ENCODE assay signal across 8 cellular contexts in genomic region chr2:226649871-226650660, GRCh38.
DNase-seq lines count a peak whose midpoint lies in the region; ATAC-seq, FAIRE-seq and TF ChIP-seq lines count a peak whose summit lies in the region.

No MANE protein-coding gene starts in this region.

- peak overlapping the region; percentile 3 for H2AFZ ChIP-seq in HepG2 (ENCODE audit: low read length)

- intact Hi-C loops in colonic mucosa (cut with DNase I), result loop anchor here (10.0 kb wide), 1 partner anchor 145 kb away; the partner anchor contains the start of gene IRS1
- intact Hi-C loops in HepG2 (cut with micrococcal nuclease; ENCODE audit: unreplicated experiment), result loop anchor here (1.0 to 10.0 kb wide), 2 partner anchors 85 to 152 kb away; no protein-coding TSS in a partner anchor

- H3K9ac ChIP-seq in colonic mucosa (ENCODE audit: low read depth in 2 of 2, low read length in 2 of 2), result peak overlapping the region in 1 of 2 donors; percentile 43
- peak overlapping the region; percentile 31; the same call in 1 of the 2 replicates for H3K9ac ChIP-seq in HepG2 (ENCODE audit: insufficient read depth, low read depth, low read length)

- FAIRE-seq in H54 (lab: Jason Lieb, UNC) (peak; percentile 93), HepG2 (lab: Jason Lieb, UNC) (no peak)

- H3K4me2 ChIP-seq in HepG2 (ENCODE audit: low read depth, low read length), result peak overlapping the region; percentile 32; the same call in 1 of the 2 replicates

- peak; percentile 5 for DNase-seq in G401 (ENCODE audit: low spot score)
- peak; percentile 62 for DNase-seq in H54 (ENCODE audit: insufficient read length, low spot score)
- DNase-seq in Kasumi-1 (lab: John Stamatoyannopoulos, UW), result peak; percentile 84 to 87
- DNase-seq in colonic mucosa, result peak; percentile 86
- DNase-seq in HepG2 (ENCODE audit: low spot score), result peak; percentile 90
- DNase-seq in stimulated activated CD4-positive, alpha-beta T cell treated with anti-CD3 and anti-CD28 coated beads, TNF-alpha, amount 100 ng/mL, for 24 hours (ENCODE audit: low read depth in 3 of 3), result peak; percentile 6 to 30 (median 17)
- no peak for DNase-seq in mesenteric fat pad (ENCODE audit: low spot score)

- H3K27me3 ChIP-seq in colonic mucosa, result no peaks in the 10 kb centered on the region
- no peaks in the 10 kb centered on the region for H3K27me3 ChIP-seq in HepG2 (ENCODE audit: control insufficient read depth in 1 of 2, insufficient read depth in 2 of 2, low read length in 2 of 2)

- 46% methylated on average over 13 of the region's 13 CpGs for WGBS in HepG2 (ENCODE audit: low lambda C conversion rate)

- POLR2A ChIA-PET in HepG2 (lab: Yijun Ruan, JAX), result interaction anchor here (0.6 to 1.1 kb wide), 4 partner anchors 82 to 548 kb away, joined by 3 to 5 read pairs (median 4); no protein-coding TSS in a partner anchor

- H3K27ac ChIP-seq in colonic mucosa (peak overlapping the region; percentile 83), HepG2 (ENCODE audit: extremely low read length, insufficient read depth, low read length) (peak overlapping the region; percentile 59)

- CTCF ChIA-PET in HepG2 (lab: Yijun Ruan, JAX; ENCODE audit: low intra/inter-chr PET ratio, low total read pairs), result no interaction called here

- TF ChIP-seq POLR2A in H54 (IDR thresholded peaks at IDR 0.05; ENCODE audit: low read depth, low read length) (no peak), HepG2 (IDR thresholded peaks at IDR 0.05; ENCODE audit: insufficient read depth in 1 of 2, low read depth in 2 of 2, low read length in 2 of 2) (peak in 1 of 2 experiments; percentile 25; a peak in 1 of 4 replicates)

- H3K79me2 ChIP-seq in HepG2 (ENCODE audit: insufficient read depth, low read length), result no peaks in the 10 kb centered on the region

- TF ChIP-seq RAD21 in HepG2 (CRISPR knock-in tag; IDR thresholded peaks at IDR 0.05), result no peak; the same call in 1 of the 2 replicates

- no peaks in the 10 kb centered on the region for H4K20me1 ChIP-seq in HepG2 (ENCODE audit: insufficient read depth, low read length)

- TF ChIP-seq CTCF in WI38 (IDR thresholded peaks at IDR 0.05; ENCODE audit: low read depth, low read length) (no peak), colonic mucosa (IDR thresholded peaks at IDR 0.05) (no peak), HepG2 (CRISPR knock-in tag; IDR thresholded peaks at IDR 0.05) (no peak)

- no peaks in the 10 kb centered on the region for H3K36me3 ChIP-seq in colonic mucosa
- H3K36me3 ChIP-seq in HepG2 (replicated peaks in 1 of 2; ENCODE audit: control insufficient read depth in 1 of 2, insufficient read depth in 2 of 2, low read length in 2 of 2), result no peaks in the 10 kb centered on the region

- H3K9me3 ChIP-seq in colonic mucosa (no peaks in the 10 kb centered on the region), HepG2 (ENCODE audit: low read length) (peaks cover 7% of the 10 kb centered on the region)

- ATAC-seq in HepG2, result peak; percentile 99

- TF ChIP-seq EP300 in HepG2 (IDR thresholded peaks at IDR 0.05; ENCODE audit: low read depth in 2 of 2, low read length in 2 of 2) (peak in 1 of 2 experiments; percentile 84; a peak in 1 of 4 replicates), HepG2 (CRISPR knock-in tag; IDR thresholded peaks at IDR 0.05; ENCODE audit: borderline replicate concordance) (peak; percentile 85; the same call in 1 of the 2 replicates)

- BruUV-seq in HepG2 (replicated peaks; lab: Mats Ljungman, UMichigan), result no TSS peak

- in situ Hi-C loops in G401 (cut with HindIII; ENCODE audit: low sequenced_read_pairs), result no loop called here
- in situ Hi-C loops in HepG2 (cut with HindIII; ENCODE audit: extremely low pct_ligation_motif_present, low pct_unique_long_range_greater_than_20kb), result no loop called here

- H3K4me3 ChIP-seq in WI38 (ENCODE audit: low read depth, low read length) (0 out of 2 replicates have a peak overlapping the region, but pooled peaks have one; percentile 11), colonic mucosa (no peak overlapping the region), HepG2 (replicated peaks in 1 of 3; ENCODE audit: insufficient read depth in 1 of 3, low read depth in 2 of 3, low read length in 3 of 3) (no peak overlapping the region)

- H3K4me1 ChIP-seq in colonic mucosa (peaks cover 8% of the 10 kb centered on the region), HepG2 (ENCODE audit: insufficient read depth, low read length) (peaks cover 56% of the 10 kb centered on the region)

TF ChIP-seq in HepG2, 621 proteins besides CTCF, POLR2A, EP300 and RAD21 (continues in another document):
- TF ChIP-seq MAX (IDR thresholded peaks at IDR 0.05), result peak; percentile 94
- peak; percentile 44 for TF ChIP-seq HNF4A (CRISPR knock-in tag; IDR thresholded peaks at IDR 0.05)
- TF ChIP-seq, protein P1, sequence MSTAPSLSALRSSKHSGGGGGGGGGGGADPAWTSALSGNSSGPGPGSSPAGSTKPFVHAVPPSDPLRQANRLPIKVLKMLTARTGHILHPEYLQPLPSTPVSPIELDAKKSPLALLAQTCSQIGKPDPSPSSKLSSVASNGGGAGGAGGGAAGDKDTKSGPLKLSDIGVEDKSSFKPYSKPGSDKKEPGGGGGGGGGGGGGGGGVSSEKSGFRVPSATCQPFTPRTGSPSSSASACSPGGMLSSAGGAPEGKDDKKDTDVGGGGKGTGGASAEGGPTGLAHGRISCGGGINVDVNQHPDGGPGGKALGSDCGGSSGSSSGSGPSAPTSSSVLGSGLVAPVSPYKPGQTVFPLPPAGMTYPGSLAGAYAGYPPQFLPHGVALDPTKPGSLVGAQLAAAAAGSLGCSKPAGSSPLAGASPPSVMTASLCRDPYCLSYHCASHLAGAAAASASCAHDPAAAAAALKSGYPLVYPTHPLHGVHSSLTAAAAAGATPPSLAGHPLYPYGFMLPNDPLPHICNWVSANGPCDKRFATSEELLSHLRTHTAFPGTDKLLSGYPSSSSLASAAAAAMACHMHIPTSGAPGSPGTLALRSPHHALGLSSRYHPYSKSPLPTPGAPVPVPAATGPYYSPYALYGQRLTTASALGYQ (CRISPR knock-in tag; IDR thresholded peaks at IDR 0.05), result peak; percentile 85; the same call in 1 of the 2 replicates
- peak; percentile 46; the same call in 1 of the 2 replicates for TF ChIP-seq ARNT2 (CRISPR knock-in tag; IDR thresholded peaks at IDR 0.05; ENCODE audit: low read depth)
- peak; percentile 87; the same call in 1 of the 2 replicates for TF ChIP-seq NFIB (CRISPR knock-in tag; IDR thresholded peaks at IDR 0.05; ENCODE audit: borderline replicate concordance)
- TF ChIP-seq, protein P2, sequence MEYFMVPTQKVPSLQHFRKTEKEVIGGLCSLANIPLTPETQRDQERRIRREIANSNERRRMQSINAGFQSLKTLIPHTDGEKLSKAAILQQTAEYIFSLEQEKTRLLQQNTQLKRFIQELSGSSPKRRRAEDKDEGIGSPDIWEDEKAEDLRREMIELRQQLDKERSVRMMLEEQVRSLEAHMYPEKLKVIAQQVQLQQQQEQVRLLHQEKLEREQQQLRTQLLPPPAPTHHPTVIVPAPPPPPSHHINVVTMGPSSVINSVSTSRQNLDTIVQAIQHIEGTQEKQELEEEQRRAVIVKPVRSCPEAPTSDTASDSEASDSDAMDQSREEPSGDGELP (IDR thresholded peaks at IDR 0.05; ENCODE audit: borderline replicate concordance, low read depth), result peak; percentile 69; the same call in 1 of the 2 replicates
- TF ChIP-seq KLF6 (CRISPR knock-in tag; IDR thresholded peaks at IDR 0.05), result 0 out of 2 replicates have a peak, but pooled peaks have one; percentile 24
- TF ChIP-seq ZNF614 (CRISPR knock-in tag; IDR thresholded peaks at IDR 0.05; ENCODE audit: borderline replicate concordance), result peak; percentile 94
- peak; percentile 5; the same call in 1 of the 2 replicates for TF ChIP-seq ZBTB7A (CRISPR knock-in tag; IDR thresholded peaks at IDR 0.05)
- TF ChIP-seq, protein P3, sequence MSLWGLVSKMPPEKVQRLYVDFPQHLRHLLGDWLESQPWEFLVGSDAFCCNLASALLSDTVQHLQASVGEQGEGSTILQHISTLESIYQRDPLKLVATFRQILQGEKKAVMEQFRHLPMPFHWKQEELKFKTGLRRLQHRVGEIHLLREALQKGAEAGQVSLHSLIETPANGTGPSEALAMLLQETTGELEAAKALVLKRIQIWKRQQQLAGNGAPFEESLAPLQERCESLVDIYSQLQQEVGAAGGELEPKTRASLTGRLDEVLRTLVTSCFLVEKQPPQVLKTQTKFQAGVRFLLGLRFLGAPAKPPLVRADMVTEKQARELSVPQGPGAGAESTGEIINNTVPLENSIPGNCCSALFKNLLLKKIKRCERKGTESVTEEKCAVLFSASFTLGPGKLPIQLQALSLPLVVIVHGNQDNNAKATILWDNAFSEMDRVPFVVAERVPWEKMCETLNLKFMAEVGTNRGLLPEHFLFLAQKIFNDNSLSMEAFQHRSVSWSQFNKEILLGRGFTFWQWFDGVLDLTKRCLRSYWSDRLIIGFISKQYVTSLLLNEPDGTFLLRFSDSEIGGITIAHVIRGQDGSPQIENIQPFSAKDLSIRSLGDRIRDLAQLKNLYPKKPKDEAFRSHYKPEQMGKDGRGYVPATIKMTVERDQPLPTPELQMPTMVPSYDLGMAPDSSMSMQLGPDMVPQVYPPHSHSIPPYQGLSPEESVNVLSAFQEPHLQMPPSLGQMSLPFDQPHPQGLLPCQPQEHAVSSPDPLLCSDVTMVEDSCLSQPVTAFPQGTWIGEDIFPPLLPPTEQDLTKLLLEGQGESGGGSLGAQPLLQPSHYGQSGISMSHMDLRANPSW (CRISPR knock-in tag; IDR thresholded peaks at IDR 0.05; ENCODE audit: borderline replicate concordance), result 0 out of 2 replicates have a peak, but pooled peaks have one; percentile 75
- peak; percentile 82; the same call in 1 of the 2 replicates for TF ChIP-seq ZNF350 (CRISPR knock-in tag; IDR thresholded peaks at IDR 0.05; ENCODE audit: borderline replicate concordance, low read depth)
- TF ChIP-seq MEIS1 (CRISPR knock-in tag; IDR thresholded peaks at IDR 0.05; ENCODE audit: borderline replicate concordance), result peak; percentile 73; the same call in 1 of the 2 replicates
- no peak for TF ChIP-seq NR3C1 (CRISPR knock-in tag; IDR thresholded peaks at IDR 0.05)
